ENCODE assay signal across 1 cellular context in the genomic region with DNA sequence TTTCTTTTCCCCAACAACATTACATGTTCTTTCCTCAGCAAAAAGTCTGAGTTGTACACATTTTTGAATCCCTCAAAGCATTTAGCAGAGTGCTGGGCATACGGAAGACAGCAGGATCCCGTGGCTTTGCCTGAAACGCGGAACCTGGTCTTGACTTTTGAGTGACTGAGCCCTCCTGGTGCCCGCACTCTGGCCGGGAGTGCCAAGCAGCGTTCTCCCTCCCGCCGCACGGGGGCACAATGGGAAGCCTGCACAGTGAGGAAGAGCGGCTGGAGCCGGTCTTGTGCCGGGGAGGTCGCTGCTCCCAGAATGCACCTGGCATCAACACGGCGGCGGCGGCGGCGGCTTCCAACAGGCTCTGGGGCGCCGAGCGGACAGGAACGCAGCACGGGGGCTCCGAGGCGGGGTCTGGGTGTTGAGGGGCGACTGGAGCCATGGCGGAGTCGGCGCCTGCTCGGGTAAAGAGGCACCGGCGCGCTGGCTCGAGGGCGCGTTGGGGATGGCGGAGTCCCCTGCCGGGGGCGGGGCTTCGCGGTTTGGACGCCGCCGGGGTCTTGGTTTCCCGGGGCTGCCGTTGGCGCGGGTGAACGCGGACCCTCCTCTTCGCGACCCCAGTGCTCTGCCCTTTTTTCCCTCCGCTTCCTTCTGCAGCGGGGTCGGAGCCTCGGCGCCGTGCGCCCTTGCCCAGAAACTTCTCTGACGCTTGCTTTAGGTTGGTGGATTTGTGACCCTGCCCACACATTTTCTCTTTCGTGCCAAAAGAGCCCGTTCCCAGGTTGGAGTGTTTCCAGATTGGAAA.
TF ChIP-seq lines count a peak whose summit lies in the region.

ZNF212 (plus strand) TSS at position 307 of the 799 bp plus-strand sequence; CDS start at position 435, 128 bp downstream.

TF ChIP-seq in K562, 482 proteins besides CTCF, POLR2A, EP300 and RAD21 (continued from another document and continues in another):
- 0 out of 2 replicates have a peak, but pooled peaks have one; percentile 57 for TF ChIP-seq TARDBP (IDR thresholded peaks at IDR 0.05)
- no peak for TF ChIP-seq ZNF277 (CRISPR knock-in tag; IDR thresholded peaks at IDR 0.05; ENCODE audit: borderline replicate concordance)
- no peak for TF ChIP-seq HDAC6 (IDR thresholded peaks at IDR 0.05; ENCODE audit: low read depth, low read length)
- peak; percentile 70 for TF ChIP-seq ELF1 (tag; IDR thresholded peaks at IDR 0.05)
- TF ChIP-seq XRCC3 (IDR thresholded peaks at IDR 0.05), result no peak
- no peak for TF ChIP-seq DNMT1 (IDR thresholded peaks at IDR 0.05)
- peak; percentile 19; the same call in 1 of the 2 replicates for TF ChIP-seq HDAC2 (IDR thresholded peaks at IDR 0.05)
- TF ChIP-seq SETDB1 (IDR thresholded peaks at IDR 0.05; ENCODE audit: low read length), result peak; percentile 80
- peak; percentile 81 for TF ChIP-seq SMAD4 (CRISPR knock-in tag; conservative IDR thresholded peaks at IDR 0.05)
- TF ChIP-seq TRIM25 (IDR thresholded peaks at IDR 0.05; ENCODE audit: borderline replicate concordance), result no peak
- TF ChIP-seq ZNF318 (IDR thresholded peaks at IDR 0.05; ENCODE audit: borderline replicate concordance in 1 of 2, low read depth in 1 of 2), result no peak
- TF ChIP-seq RBM14 (IDR thresholded peaks at IDR 0.05; ENCODE audit: borderline replicate concordance, insufficient read depth, low read depth, low read length), result no peak
- 0 out of 2 replicates have a peak, but pooled peaks have one; percentile 36 for TF ChIP-seq ZFX (CRISPR knock-in tag; IDR thresholded peaks at IDR 0.05)
- TF ChIP-seq SMARCE1 (IDR thresholded peaks at IDR 0.05), result no peak
- peak; percentile 61 for TF ChIP-seq TCF3 (CRISPR knock-in tag; IDR thresholded peaks at IDR 0.05)
- TF ChIP-seq, protein P1, sequence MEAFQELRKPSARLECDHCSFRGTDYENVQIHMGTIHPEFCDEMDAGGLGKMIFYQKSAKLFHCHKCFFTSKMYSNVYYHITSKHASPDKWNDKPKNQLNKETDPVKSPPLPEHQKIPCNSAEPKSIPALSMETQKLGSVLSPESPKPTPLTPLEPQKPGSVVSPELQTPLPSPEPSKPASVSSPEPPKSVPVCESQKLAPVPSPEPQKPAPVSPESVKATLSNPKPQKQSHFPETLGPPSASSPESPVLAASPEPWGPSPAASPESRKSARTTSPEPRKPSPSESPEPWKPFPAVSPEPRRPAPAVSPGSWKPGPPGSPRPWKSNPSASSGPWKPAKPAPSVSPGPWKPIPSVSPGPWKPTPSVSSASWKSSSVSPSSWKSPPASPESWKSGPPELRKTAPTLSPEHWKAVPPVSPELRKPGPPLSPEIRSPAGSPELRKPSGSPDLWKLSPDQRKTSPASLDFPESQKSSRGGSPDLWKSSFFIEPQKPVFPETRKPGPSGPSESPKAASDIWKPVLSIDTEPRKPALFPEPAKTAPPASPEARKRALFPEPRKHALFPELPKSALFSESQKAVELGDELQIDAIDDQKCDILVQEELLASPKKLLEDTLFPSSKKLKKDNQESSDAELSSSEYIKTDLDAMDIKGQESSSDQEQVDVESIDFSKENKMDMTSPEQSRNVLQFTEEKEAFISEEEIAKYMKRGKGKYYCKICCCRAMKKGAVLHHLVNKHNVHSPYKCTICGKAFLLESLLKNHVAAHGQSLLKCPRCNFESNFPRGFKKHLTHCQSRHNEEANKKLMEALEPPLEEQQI (IDR thresholded peaks at IDR 0.05), result peak; percentile 88
- no peak for TF ChIP-seq NCOA4 (IDR thresholded peaks at IDR 0.05; ENCODE audit: partially characterized antibody)
- TF ChIP-seq EWSR1 (IDR thresholded peaks at IDR 0.05; ENCODE audit: borderline replicate concordance, low read depth, partially characterized antibody), result no peak
- peak; percentile 30 for TF ChIP-seq SMARCB1 (IDR thresholded peaks at IDR 0.05; ENCODE audit: insufficient read length, low read depth)
- TF ChIP-seq, protein P2, sequence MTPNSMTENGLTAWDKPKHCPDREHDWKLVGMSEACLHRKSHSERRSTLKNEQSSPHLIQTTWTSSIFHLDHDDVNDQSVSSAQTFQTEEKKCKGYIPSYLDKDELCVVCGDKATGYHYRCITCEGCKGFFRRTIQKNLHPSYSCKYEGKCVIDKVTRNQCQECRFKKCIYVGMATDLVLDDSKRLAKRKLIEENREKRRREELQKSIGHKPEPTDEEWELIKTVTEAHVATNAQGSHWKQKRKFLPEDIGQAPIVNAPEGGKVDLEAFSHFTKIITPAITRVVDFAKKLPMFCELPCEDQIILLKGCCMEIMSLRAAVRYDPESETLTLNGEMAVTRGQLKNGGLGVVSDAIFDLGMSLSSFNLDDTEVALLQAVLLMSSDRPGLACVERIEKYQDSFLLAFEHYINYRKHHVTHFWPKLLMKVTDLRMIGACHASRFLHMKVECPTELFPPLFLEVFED (CRISPR knock-in tag; conservative IDR thresholded peaks at IDR 0.05), result 0 out of 2 replicates have a peak, but pooled peaks have one; percentile 44
- no peak for TF ChIP-seq ZNF121 (CRISPR knock-in tag; conservative IDR thresholded peaks at IDR 0.05)
- TF ChIP-seq ZBTB26 (CRISPR knock-in tag; IDR thresholded peaks at IDR 0.05), result no peak
- TF ChIP-seq, protein P3, sequence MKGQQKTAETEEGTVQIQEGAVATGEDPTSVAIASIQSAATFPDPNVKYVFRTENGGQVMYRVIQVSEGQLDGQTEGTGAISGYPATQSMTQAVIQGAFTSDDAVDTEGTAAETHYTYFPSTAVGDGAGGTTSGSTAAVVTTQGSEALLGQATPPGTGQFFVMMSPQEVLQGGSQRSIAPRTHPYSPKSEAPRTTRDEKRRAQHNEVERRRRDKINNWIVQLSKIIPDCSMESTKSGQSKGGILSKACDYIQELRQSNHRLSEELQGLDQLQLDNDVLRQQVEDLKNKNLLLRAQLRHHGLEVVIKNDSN (CRISPR knock-in tag; IDR thresholded peaks at IDR 0.05), result no peak
- no peak for TF ChIP-seq GABPA (tag; conservative IDR thresholded peaks at IDR 0.05; ENCODE audit: low read depth)
- no peak for TF ChIP-seq ZNF146 (CRISPR knock-in tag; IDR thresholded peaks at IDR 0.05; ENCODE audit: unreplicated experiment)
- peak; percentile 88 for TF ChIP-seq ZNF143 (CRISPR knock-in tag; IDR thresholded peaks at IDR 0.05)
